In genomic region chr10:128123853-128124252, GRCh38 we compare ENCODE assay signal across 12 cellular contexts. TPM values are rescaled to one million over a fixed set of nuclear protein-coding genes. Genes with fewer than 3 reads are reported as not detected.
DNase-seq lines count a peak whose midpoint lies in the region; ATAC-seq and TF ChIP-seq lines count a peak whose summit lies in the region.
"Had no signal": no experiment of that assay in that cellular context is flagged by ENCODE, and none has a peak within 500 bp of the region (broad histone marks: within the 10 kb centered on the region; RNA-seq: fewer than 3 reads in every experiment).

No MANE protein-coding gene starts in this region.

- H3K4me1 ChIP-seq in heart right ventricle (peaks cover 6 to 31% (median 17%) of the 10 kb centered on the region in 9 donors), vagina (peaks cover 21% of the 10 kb centered on the region)

- DNase-seq in GM06990 (ENCODE audit: extremely low read depth, insufficient read length) = no peak
- DNase-seq in LNCaP clone FGC (ENCODE audit: low read depth) = no peak
- no peak for DNase-seq in activated naive CD8-positive, alpha-beta T cell treated with anti-CD3 and anti-CD28 coated beads, Interleukin-2, amount 10 ng/mL, durations not matched to agents 7 days and 5 days
- no peak for DNase-seq in neural crest cell (ENCODE audit: low read depth, low spot score)
- no peak for DNase-seq in heart right ventricle
- no peak for DNase-seq in activated effector memory CD4-positive, alpha-beta T cell treated with anti-CD3 and anti-CD28 coated beads, Interleukin-2, amount 50 U/mL, for 16 hours
- no peak for DNase-seq in vagina (ENCODE audit: extremely low spot score in 2 of 2)
- DNase-seq: DMS79 treated with DMSO at 0.1 percent for 48 hours; ovary; stimulated activated CD4-positive, alpha-beta T cell treated with anti-CD3 and anti-CD28 coated beads, Interleukin-4, amount 100 ng/mL, for 4 hours; testis had no signal

- peak overlapping the region; percentile 99 for H3K4me3 Mint-ChIP-seq in activated naive CD8-positive, alpha-beta T cell treated with anti-CD3 and anti-CD28 coated beads, Interleukin-2, amount 10 ng/mL, durations not matched to agents 7 days and 5 days
- peak overlapping the region; percentile 95 for H3K4me3 Mint-ChIP-seq in neural crest cell

- H3K36me3 Mint-ChIP-seq in activated naive CD8-positive, alpha-beta T cell treated with anti-CD3 and anti-CD28 coated beads, Interleukin-2, amount 10 ng/mL, durations not matched to agents 7 days and 5 days = peaks cover 48% of the 10 kb centered on the region
- peaks cover 20% of the 10 kb centered on the region for H3K36me3 Mint-ChIP-seq in neural crest cell (ENCODE audit: low read depth)

- peaks cover 5% of the 10 kb centered on the region for H3K27me3 Mint-ChIP-seq in activated naive CD8-positive, alpha-beta T cell treated with anti-CD3 and anti-CD28 coated beads, Interleukin-2, amount 10 ng/mL, durations not matched to agents 7 days and 5 days
- peaks cover 3% of the 10 kb centered on the region for H3K27me3 Mint-ChIP-seq in neural crest cell (ENCODE audit: low read depth)

- no peaks in the 10 kb centered on the region for H3K27me3 ChIP-seq in GM06990 (replicated peaks; ENCODE audit: control insufficient read depth, insufficient read depth, low read length)
- peaks cover 0 to 67% (median 40%) of the 10 kb centered on the region in 7 donors for H3K27me3 ChIP-seq in heart right ventricle
- no peaks in the 10 kb centered on the region for H3K27me3 ChIP-seq in vagina
- H3K27me3 ChIP-seq: ovary, testis had no signal

- peaks cover 45% of the 10 kb centered on the region for H3K4me1 Mint-ChIP-seq in activated naive CD8-positive, alpha-beta T cell treated with anti-CD3 and anti-CD28 coated beads, Interleukin-2, amount 10 ng/mL, durations not matched to agents 7 days and 5 days
- H3K4me1 Mint-ChIP-seq in neural crest cell = peaks cover 44% of the 10 kb centered on the region

- no peaks in the 10 kb centered on the region for H3K9me3 Mint-ChIP-seq in activated naive CD8-positive, alpha-beta T cell treated with anti-CD3 and anti-CD28 coated beads, Interleukin-2, amount 10 ng/mL, durations not matched to agents 7 days and 5 days
- no peaks in the 10 kb centered on the region for H3K9me3 Mint-ChIP-seq in neural crest cell

- H3K27ac ChIP-seq in heart right ventricle (no peak overlapping the region), vagina (no peak overlapping the region)
- H3K27ac ChIP-seq: ovary, testis had no signal

- TF ChIP-seq CTCF in GM06990 (IDR thresholded peaks at IDR 0.05; ENCODE audit: insufficient read depth, low read length, poor library complexity, severe bottlenecking) (no peak), LNCaP clone FGC (IDR thresholded peaks at IDR 0.05; ENCODE audit: control insufficient read depth, extremely low read depth, insufficient read depth) (no peak), neural crest cell (conservative IDR thresholded peaks at IDR 0.05) (no peak), heart right ventricle (IDR thresholded peaks at IDR 0.05) (no peak), vagina (IDR thresholded peaks at IDR 0.05) (no peak)

- ATAC-seq in activated naive CD8-positive, alpha-beta T cell treated with anti-CD3 and anti-CD28 coated beads, Interleukin-2, amount 10 ng/mL, durations not matched to agents 7 days and 5 days (ENCODE audit: low read depth) = no peak
- no peak for ATAC-seq in heart right ventricle
- ATAC-seq: left lobe of liver had no signal

- H3K4me3 ChIP-seq in GM06990 (replicated peaks; ENCODE audit: low read depth, low read length) (peak overlapping the region; percentile 92), LNCaP clone FGC (ENCODE audit: low read depth, low read length) (peak overlapping the region; percentile 91; the same call in 1 of the 2 replicates), heart right ventricle (no peak overlapping the region), vagina (no peak overlapping the region)
- H3K4me3 ChIP-seq: ovary, testis had no signal

- intact Hi-C loops in heart right ventricle (cut with DNase I) = loop anchor here in 1 of 10 donors (5.0 kb wide), 1 partner anchor 1047 kb away; no protein-coding TSS in a partner anchor
- intact Hi-C loops in vagina (cut with DNase I) = no loop called here

- no peaks in the 10 kb centered on the region for H3K9me3 ChIP-seq in heart right ventricle
- H3K9me3 ChIP-seq in vagina = no peaks in the 10 kb centered on the region
- H3K9me3 ChIP-seq: ovary, testis had no signal

- no peaks in the 10 kb centered on the region; the same call in 1 of the 2 replicates for H3K36me3 ChIP-seq in GM06990 (ENCODE audit: control insufficient read depth, insufficient read depth, low read length)
- peaks cover 0 to 21% (median 0%) of the 10 kb centered on the region in 9 donors for H3K36me3 ChIP-seq in heart right ventricle
- H3K36me3 ChIP-seq in vagina = no peaks in the 10 kb centered on the region
- H3K36me3 ChIP-seq: ovary had no signal

- TF ChIP-seq POLR2A in vagina (IDR thresholded peaks at IDR 0.05) = no peak

- POLR2A ChIA-PET in activated naive CD8-positive, alpha-beta T cell treated with anti-CD3 and anti-CD28 coated beads, Interleukin-2, amount 10 ng/mL, durations not matched to agents 7 days and 5 days (lab: Charles Lee) = interaction anchor here (1.1 to 2.2 kb wide), 6 partner anchors 8 to 61 kb away, joined by 3 to 7 read pairs (median 4); no protein-coding TSS in a partner anchor

- H3K27ac Mint-ChIP-seq in activated naive CD8-positive, alpha-beta T cell treated with anti-CD3 and anti-CD28 coated beads, Interleukin-2, amount 10 ng/mL, durations not matched to agents 7 days and 5 days = no peak overlapping the region
- no peak overlapping the region for H3K27ac Mint-ChIP-seq in neural crest cell (ENCODE audit: unreplicated experiment)

RNA-seq across cellular contexts. Expression of gene MKI67, which starts 2.4 kb away (rescaled TPM):
- 100 to 1,000 TPM; 256 to 280 TPM for total RNA-seq in activated naive CD8-positive, alpha-beta T cell treated with anti-CD3 and anti-CD28 coated beads, Interleukin-2, amount 10 ng/mL, durations not matched to agents 7 days and 5 days
- total RNA-seq in neural crest cell = 140 and 160 TPM in 2 replicates
- total RNA-seq in heart right ventricle = 10 to 100 TPM in 1 of 10 donors, 1 to 10 TPM in 4, under 1 TPM in 5; 0.28 to 19.1 (median 0.72) TPM
- polyA plus RNA-seq in heart right ventricle = under 1 TPM; 0.09 to 0.15 TPM
- total RNA-seq in vagina = 11.5 TPM

Comparison
In these comparisons a context has a peak if more than half of its experiments do, and no peak if none do; other contexts are left out.
1. H3K4me3 ChIP-seq: peak in GM06990 (single experiment) and LNCaP clone FGC (single experiment); none in heart right ventricle (0 of 10) and vagina (0 of 2).